Comparison of ENCODE assay signal across 20 cellular contexts in genomic region chr2:235854276-235854675, GRCh38.
"Had no signal": no experiment of that assay in that cellular context is flagged by ENCODE, and none has a peak within 500 bp of the region (broad histone marks: within the 10 kb centered on the region; RNA-seq: fewer than 3 reads in every experiment).

No MANE protein-coding gene starts in this region.

- FAIRE-seq: islet of Langerhans, urothelium cell line had no signal

- H3K27me3 ChIP-seq: brain microvascular endothelial cell, gastroesophageal sphincter, left lung, right lobe of liver, tibial artery had no signal

- H3K27ac ChIP-seq: brain microvascular endothelial cell, gastroesophageal sphincter, left lung, prostate gland, right lobe of liver, tibial artery had no signal

- DNase-seq: activated CD4-positive, alpha-beta T cell treated with anti-CD3 and anti-CD28 coated beads, Interleukin-2, amount 10 ng/mL, durations not matched to agents 24 days and 14 days; activated CD4-positive, CD25-positive, alpha-beta regulatory T cell; activated CD8-positive, alpha-beta memory T cell treated with anti-CD3 and anti-CD28 coated beads, Interleukin-2, amount 50 U/mL, for 4 hours; activated CD8-positive, alpha-beta T cell treated with anti-CD3 and anti-CD28 coated beads, Interleukin-2, amount 10 ng/mL, durations not matched to agents 7 days and 5 days; activated gamma-delta T cell; activated T-cell treated with anti-CD3 and anti-CD28 coated beads, Interleukin-2, amount 50 U/mL, for 48 hours; brain microvascular endothelial cell; endodermal cell; erythroblast; left lung; mesendoderm; nephron progenitor cell; right lobe of liver; stimulated activated CD4-positive, alpha-beta T cell treated with anti-CD3 and anti-CD28 coated beads, Interleukin-1b, Interleukin-23, amount 100 ng/mL, for 48 hours; T-helper 17 cell; tibial artery had no signal

- H3K4me1 ChIP-seq: left lung, prostate gland, right lobe of liver, tibial artery had no signal

- ATAC-seq: activated CD8-positive, alpha-beta T cell treated with anti-CD3 and anti-CD28 coated beads, Interleukin-2, amount 10 ng/mL, durations not matched to agents 7 days and 5 days; gastroesophageal sphincter; left lung; T-helper 17 cell had no signal

- H3K36me3 ChIP-seq: brain microvascular endothelial cell, left lung, prostate gland, right lobe of liver, tibial artery had no signal

- H3K9me3 ChIP-seq: gastroesophageal sphincter, left lung, prostate gland, right lobe of liver, tibial artery had no signal

- H3K4me3 ChIP-seq: gastroesophageal sphincter, left lung, prostate gland, right lobe of liver, tibial artery had no signal
